In the genomic region with DNA sequence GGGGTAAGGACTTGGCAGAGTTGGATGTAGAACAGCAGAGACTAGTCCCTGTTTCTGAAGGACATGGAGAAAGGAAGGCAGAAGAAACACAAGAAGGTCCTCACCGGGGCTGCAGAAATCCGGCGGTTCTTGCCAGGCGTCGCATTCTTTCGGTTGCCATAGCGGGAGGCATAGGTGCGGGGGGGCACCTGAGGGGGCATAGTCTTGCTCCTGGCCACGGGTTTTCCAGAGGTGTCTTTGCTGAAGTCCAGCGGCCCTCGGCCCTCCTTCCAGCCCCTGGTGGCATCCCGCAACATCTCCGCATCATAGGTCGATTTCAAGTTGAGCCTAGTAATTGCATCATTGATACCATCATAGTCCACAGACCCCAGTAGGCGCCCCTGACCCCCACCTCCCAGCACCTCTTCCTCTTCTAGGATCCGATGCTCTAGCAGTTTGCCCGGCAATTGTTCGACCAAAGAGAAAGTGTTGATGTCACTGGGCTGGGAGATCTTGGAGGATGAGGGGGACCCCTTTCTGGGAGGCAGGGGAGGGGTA, we compare ENCODE assay signal across 7 cellular contexts.
"Had no signal": no experiment of that assay in that cellular context is flagged by ENCODE, and none has a peak within 500 bp of the region (broad histone marks: within the 10 kb centered on the region; RNA-seq: fewer than 3 reads in every experiment).

No MANE protein-coding gene starts in this region.

- DNase-seq: activated CD4-positive, alpha-beta T cell treated with anti-CD3 and anti-CD28 coated beads, Interleukin-2, amount 10 ng/mL, durations not matched to agents 7 days and 5 days; activated CD4-positive, CD25-positive, alpha-beta regulatory T cell; amniotic stem cell; foreskin melanocyte; small intestine; T-helper 2 cell had no signal

- H3K4me3 Mint-ChIP-seq: activated CD4-positive, alpha-beta T cell treated with anti-CD3 and anti-CD28 coated beads, Interleukin-2, amount 10 ng/mL, durations not matched to agents 7 days and 5 days; activated naive CD4-positive, alpha-beta T cell treated with anti-CD3 and anti-CD28 coated beads, Interleukin-2, amount 50 U/mL, for 24 hours had no signal

- H3K27me3 Mint-ChIP-seq: activated CD4-positive, alpha-beta T cell treated with anti-CD3 and anti-CD28 coated beads, Interleukin-2, amount 10 ng/mL, durations not matched to agents 7 days and 5 days; activated naive CD4-positive, alpha-beta T cell treated with anti-CD3 and anti-CD28 coated beads, Interleukin-2, amount 50 U/mL, for 24 hours had no signal

- H3K9me3 Mint-ChIP-seq: activated CD4-positive, alpha-beta T cell treated with anti-CD3 and anti-CD28 coated beads, Interleukin-2, amount 10 ng/mL, durations not matched to agents 7 days and 5 days; activated naive CD4-positive, alpha-beta T cell treated with anti-CD3 and anti-CD28 coated beads, Interleukin-2, amount 50 U/mL, for 24 hours had no signal

- H3K27ac Mint-ChIP-seq: activated CD4-positive, alpha-beta T cell treated with anti-CD3 and anti-CD28 coated beads, Interleukin-2, amount 10 ng/mL, durations not matched to agents 7 days and 5 days; activated naive CD4-positive, alpha-beta T cell treated with anti-CD3 and anti-CD28 coated beads, Interleukin-2, amount 50 U/mL, for 24 hours had no signal
